In the genomic region with DNA sequence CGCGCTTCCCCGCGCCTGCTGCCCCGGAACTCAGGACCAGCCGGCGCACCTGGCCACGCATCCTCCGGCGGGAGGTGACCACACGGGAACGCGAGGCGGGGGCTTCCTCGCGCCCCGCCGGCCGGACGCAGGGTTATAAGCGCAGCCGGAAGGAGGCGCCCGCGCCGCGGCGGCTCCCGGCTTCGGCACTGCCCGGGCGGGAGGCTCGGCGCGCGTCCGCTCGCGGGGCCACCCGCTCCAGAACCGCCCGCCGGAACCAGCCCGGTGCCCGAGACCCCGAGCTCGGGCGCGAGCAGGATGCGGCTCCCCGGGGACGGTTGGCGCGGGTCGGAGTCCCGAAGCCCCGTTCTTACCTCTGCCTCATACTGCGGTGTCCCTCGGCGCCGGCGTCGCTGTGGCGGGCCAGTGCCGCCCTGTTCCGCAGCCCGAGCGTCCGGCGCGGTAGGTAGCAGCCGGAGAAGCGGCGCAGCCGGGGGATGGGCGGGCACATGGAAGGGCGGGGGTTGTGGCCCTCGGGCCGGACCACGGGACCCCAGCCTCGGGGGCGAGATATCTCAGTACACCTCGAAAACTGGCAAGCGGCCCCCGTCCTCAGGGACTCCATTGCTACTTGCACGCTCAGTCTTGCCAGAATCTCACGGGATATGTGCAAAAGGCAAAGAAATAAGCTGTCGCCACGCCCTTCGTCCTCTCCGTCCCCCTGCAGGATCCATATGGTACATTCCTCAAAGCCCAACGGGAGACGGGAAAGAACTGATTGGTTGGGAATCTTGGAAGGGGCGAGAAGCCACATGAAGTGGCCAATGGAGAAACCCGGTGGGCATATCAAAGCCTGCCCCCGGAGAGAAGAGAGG, we compare ENCODE assay signal across 8 cellular contexts. TPM values are rescaled to one million over a fixed set of nuclear protein-coding genes. Genes with fewer than 3 reads are reported as not detected.
A peak's percentile ranks its signal among the peaks of the same experiment; 100 is the strongest.
DNase-seq lines count a peak whose midpoint lies in the region; ATAC-seq and TF ChIP-seq lines count a peak whose summit lies in the region.

No MANE protein-coding gene starts in this region.

- DNase-seq in COLO668 (lab: John Stamatoyannopoulos, UW; ENCODE audit: unreplicated experiment): peak; percentile 90
- DNase-seq in NCI-H226: peak; percentile 82
- DNase-seq in activated B cell treated with CpG ODN at 0.5 μM for 24 hours: peak; percentile 88
- DNase-seq in central memory CD4-positive, alpha-beta T cell: peak; percentile 61
- DNase-seq in skeletal muscle cell (ENCODE audit: low read depth): peak; percentile 94

- H3K9me3 Mint-ChIP-seq in activated B cell treated with CpG ODN at 0.5 μM for 24 hours: no peaks in the 10 kb centered on the region

- H3K4me3 Mint-ChIP-seq in activated B cell treated with CpG ODN at 0.5 μM for 24 hours: peak overlapping the region; percentile 92

- H3K9ac ChIP-seq in iPS-20b (ENCODE audit: low read depth, low read length): peak overlapping the region; percentile 72

- H3K27ac Mint-ChIP-seq in activated B cell treated with CpG ODN at 0.5 μM for 24 hours: peak overlapping the region; percentile 99

- no peaks in the 10 kb centered on the region for H3K36me3 ChIP-seq in iPS-20b (ENCODE audit: insufficient read depth, low read depth, low read length)

- H3K36me3 Mint-ChIP-seq in activated B cell treated with CpG ODN at 0.5 μM for 24 hours (ENCODE audit: low read depth): peaks cover 10% of the 10 kb centered on the region

- no peaks in the 10 kb centered on the region for H3K4me1 ChIP-seq in iPS-20b (ENCODE audit: insufficient read depth, low read length)

- ATAC-seq in HG02798 (IDR thresholded peaks at IDR 0.05; ENCODE audit: poor library complexity, unreplicated experiment) (peak; percentile 42), activated B cell treated with CpG ODN at 0.5 μM for 24 hours (ENCODE audit: low read depth) (peak; percentile 66), HG03159 (IDR thresholded peaks at IDR 0.05; ENCODE audit: unreplicated experiment) (no peak)

- POLR2A ChIA-PET in activated B cell treated with CpG ODN at 0.5 μM for 24 hours (lab: Charles Lee): interaction anchor here (0.9 to 7.4 kb wide), 12 partner anchors 9 to 443 kb away, joined by 3 to 66 read pairs (median 7); a partner anchor contains a TSS

- intact Hi-C loops in activated B cell treated with CpG ODN at 0.5 μM for 24 hours (cut with micrococcal nuclease): loop anchor here (1.0 to 5.0 kb wide), 7 partner anchors 10 to 363 kb away; a partner anchor contains a TSS

- TF ChIP-seq CTCF in activated B cell treated with CpG ODN at 0.5 μM for 24 hours (IDR thresholded peaks at IDR 0.05): no peak

- H3K9me3 ChIP-seq in iPS-20b (ENCODE audit: insufficient read depth, low read depth, low read length): no peaks in the 10 kb centered on the region

- H3K4me3 ChIP-seq in iPS-20b (ENCODE audit: low read length): peak overlapping the region; percentile 81
- H3K4me3 ChIP-seq in skeletal muscle cell (ENCODE audit: low read depth, low read length): peak overlapping the region; percentile 73

- H3K27ac ChIP-seq in iPS-20b (ENCODE audit: low read length): peak overlapping the region; percentile 41

- H3K27me3 ChIP-seq in iPS-20b (ENCODE audit: insufficient read depth, low read length): peaks cover 6% of the 10 kb centered on the region; the same call in 1 of the 2 replicates

- H3K27me3 Mint-ChIP-seq in activated B cell treated with CpG ODN at 0.5 μM for 24 hours: no peaks in the 10 kb centered on the region

- H3K4me1 Mint-ChIP-seq in activated B cell treated with CpG ODN at 0.5 μM for 24 hours: peaks cover 85% of the 10 kb centered on the region

- CTCF ChIA-PET in activated B cell treated with CpG ODN at 0.5 μM for 24 hours (lab: Charles Lee): interaction anchor here (0.7 to 7.1 kb wide), 4 partner anchors 23 to 171 kb away, joined by 3 to 57 read pairs (median 7); a partner anchor contains a TSS

RNA-seq across cellular contexts. Expression of a gene that starts 23.1 kb away (rescaled TPM):
- total RNA-seq in activated B cell treated with CpG ODN at 0.5 μM for 24 hours: 232 and 257 TPM in 2 replicates
